3 cellular contexts compared by ENCODE assay signal in the genomic region with DNA sequence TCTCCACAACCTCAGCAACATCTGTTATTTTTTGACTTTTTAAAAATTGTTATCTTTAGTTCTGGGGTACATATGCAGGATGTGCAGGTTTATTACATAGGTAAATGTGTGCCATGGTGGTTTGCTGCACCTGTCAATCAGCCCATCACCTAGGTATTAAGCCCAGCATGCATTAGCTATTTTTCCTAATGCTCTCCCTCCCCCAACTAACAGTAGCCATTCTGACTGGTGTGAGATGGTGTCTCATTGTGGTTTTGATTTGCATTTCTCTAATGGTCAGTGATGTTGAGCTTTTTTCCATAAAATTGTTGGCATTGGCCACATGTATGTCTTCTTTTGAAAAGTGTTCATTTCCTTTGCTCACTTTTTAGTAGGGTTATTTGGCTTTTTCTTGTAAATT. TPM values are rescaled to one million over a fixed set of nuclear protein-coding genes. Genes with fewer than 3 reads are reported as not detected.
"Had no signal": no experiment of that assay in that cellular context is flagged by ENCODE, and none has a peak within 500 bp of the region (broad histone marks: within the 10 kb centered on the region; RNA-seq: fewer than 3 reads in every experiment).

No MANE protein-coding gene starts in this region.

RNA-seq across cellular contexts. Expression of a gene that starts 29.2 kb away (rescaled TPM):
- total RNA-seq: activated naive CD4-positive, alpha-beta T cell treated with anti-CD3 and anti-CD28 coated beads for 36 hours; astrocyte; chondrocyte had no signal
